ENCODE assay signal across 9 cellular contexts in the genomic region with DNA sequence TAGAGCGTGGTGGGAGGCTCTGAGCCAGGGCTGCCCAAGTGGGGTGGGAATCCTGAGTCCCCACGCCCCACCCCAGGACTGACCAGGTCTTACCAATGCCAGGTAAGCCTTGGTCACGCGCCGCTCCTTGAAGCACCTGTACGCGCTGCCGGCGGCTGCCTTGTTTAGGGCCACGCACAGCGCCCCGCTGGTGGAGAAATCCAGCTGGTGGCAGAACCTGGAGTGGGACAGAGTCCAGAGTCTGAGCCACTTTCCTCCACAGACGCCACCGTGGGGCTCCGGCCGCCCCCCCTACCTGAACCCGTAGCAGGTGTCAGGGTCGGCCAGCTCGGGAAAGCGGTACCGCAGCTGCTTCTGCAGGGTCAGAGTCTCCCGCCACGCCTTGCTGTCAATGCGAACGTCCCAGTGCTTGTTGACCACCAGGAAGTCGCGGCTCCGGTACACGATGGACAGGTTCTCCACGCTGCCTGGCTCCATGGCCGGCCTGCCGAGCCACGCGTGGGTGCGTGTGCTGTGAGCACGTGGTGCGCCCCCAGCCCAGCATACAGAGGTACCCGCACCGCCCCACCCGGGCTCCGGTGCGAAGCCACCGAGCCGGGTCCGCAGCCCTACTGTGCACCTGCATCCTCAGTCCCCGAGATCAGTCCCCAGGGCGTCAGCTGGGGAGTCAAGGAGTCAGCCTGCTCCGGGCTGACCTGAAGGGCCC. TPM values are rescaled to one million over a fixed set of nuclear protein-coding genes. Genes with fewer than 3 reads are reported as not detected.
DNase-seq lines count a peak whose midpoint lies in the region; ATAC-seq and TF ChIP-seq lines count a peak whose summit lies in the region.
"Had no signal": no experiment of that assay in that cellular context is flagged by ENCODE, and none has a peak within 500 bp of the region (broad histone marks: within the 10 kb centered on the region; RNA-seq: fewer than 3 reads in every experiment).

No MANE protein-coding gene starts in this region.

- no peaks in the 10 kb centered on the region for H3K27me3 Mint-ChIP-seq in activated naive CD8-positive, alpha-beta T cell treated with anti-CD3 and anti-CD28 coated beads, Interleukin-2, amount 50 U/mL, for 24 hours

- DNase-seq in heart left ventricle (no peak), left ventricle myocardium superior (no peak), lower lobe of right lung (peak; percentile 60), uterus (no peak), DMS79 treated with DMSO at 0.1 percent for 48 hours (lab: John Stamatoyannopoulos, UW) (no peak), HK-2 (ENCODE audit: unreplicated experiment) (no peak)
- DNase-seq in activated naive CD8-positive, alpha-beta T cell treated with anti-CD3 and anti-CD28 coated beads, Interleukin-2, amount 50 U/mL, for 24 hours = no peak
- DNase-seq in activated CD4-positive, alpha-beta T cell treated with anti-CD3 and anti-CD28 coated beads, Interleukin-2, amount 50 U/mL, for 4 hours = no peak

- H3K27ac ChIP-seq in heart left ventricle = peak overlapping the region in 8 of 12 donors; percentile 66 to 87 (median 74)
- H3K27ac ChIP-seq in lower lobe of right lung = peak overlapping the region; percentile 81
- peak overlapping the region in 1 of 2 donors; percentile 74 for H3K27ac ChIP-seq in uterus

- H3K4me1 Mint-ChIP-seq in activated naive CD8-positive, alpha-beta T cell treated with anti-CD3 and anti-CD28 coated beads, Interleukin-2, amount 50 U/mL, for 24 hours = peaks cover 7% of the 10 kb centered on the region

- no peaks in the 10 kb centered on the region for H3K9me3 ChIP-seq in heart left ventricle
- H3K9me3 ChIP-seq in lower lobe of right lung = no peaks in the 10 kb centered on the region
- no peaks in the 10 kb centered on the region for H3K9me3 ChIP-seq in uterus

- H3K4me3 Mint-ChIP-seq in activated naive CD8-positive, alpha-beta T cell treated with anti-CD3 and anti-CD28 coated beads, Interleukin-2, amount 50 U/mL, for 24 hours = peak overlapping the region; percentile 85

- peaks cover 0 to 11% (median 0%) of the 10 kb centered on the region in 9 donors for H3K27me3 ChIP-seq in heart left ventricle
- peaks cover 11% of the 10 kb centered on the region for H3K27me3 ChIP-seq in lower lobe of right lung (ENCODE audit: low read depth)
- no peaks in the 10 kb centered on the region for H3K27me3 ChIP-seq in uterus

- H3K9me3 Mint-ChIP-seq in activated naive CD8-positive, alpha-beta T cell treated with anti-CD3 and anti-CD28 coated beads, Interleukin-2, amount 50 U/mL, for 24 hours = no peaks in the 10 kb centered on the region

- 36 to 59% (median 42%) methylated on average over 22 to 48 of the region's 48 CpGs for WGBS in heart left ventricle, 4 donors

- peak overlapping the region; percentile 70 for H3K27ac Mint-ChIP-seq in activated naive CD8-positive, alpha-beta T cell treated with anti-CD3 and anti-CD28 coated beads, Interleukin-2, amount 50 U/mL, for 24 hours

- no peak for TF ChIP-seq POLR2A in heart left ventricle (IDR thresholded peaks at IDR 0.05)
- TF ChIP-seq POLR2A in uterus (IDR thresholded peaks at IDR 0.05) = no peak

- intact Hi-C loops in heart left ventricle (cut with DNase I) (loop anchor here in 3 of 10 donors (2.0 kb wide), 1 partner anchor 77 kb away; no protein-coding TSS in a partner anchor), left ventricle myocardium superior (cut with micrococcal nuclease) (no loop called here), lower lobe of right lung (cut with DNase I) (no loop called here), uterus (cut with DNase I; ENCODE audit: low total_unique reads) (no loop called here)

- peaks cover 0 to 37% (median 17%) of the 10 kb centered on the region in 12 donors for H3K4me1 ChIP-seq in heart left ventricle
- peaks cover 27% of the 10 kb centered on the region for H3K4me1 ChIP-seq in lower lobe of right lung
- peaks cover 0 to 14% of the 10 kb centered on the region in 2 donors for H3K4me1 ChIP-seq in uterus

- H3K36me3 ChIP-seq in heart left ventricle = peaks cover 0 to 11% (median 0%) of the 10 kb centered on the region in 9 donors
- H3K36me3 ChIP-seq in lower lobe of right lung = peaks cover 12% of the 10 kb centered on the region
- no peaks in the 10 kb centered on the region for H3K36me3 ChIP-seq in uterus

- H3K36me3 Mint-ChIP-seq in activated naive CD8-positive, alpha-beta T cell treated with anti-CD3 and anti-CD28 coated beads, Interleukin-2, amount 50 U/mL, for 24 hours (ENCODE audit: low read depth) = peaks cover 16% of the 10 kb centered on the region

- H3K4me3 ChIP-seq in heart left ventricle (peak overlapping the region; percentile 72 to 100 (median 91)), lower lobe of right lung (peak overlapping the region; percentile 88), uterus (peak overlapping the region; percentile 58 to 67)

- TF ChIP-seq CTCF in heart left ventricle (IDR thresholded peaks at IDR 0.05) (no peak), lower lobe of right lung (IDR thresholded peaks at IDR 0.05) (no peak), uterus (IDR thresholded peaks at IDR 0.05) (no peak)

- ATAC-seq in heart left ventricle (no peak), left ventricle myocardium superior (no peak), lower lobe of right lung (no peak)
- no peak for ATAC-seq in activated naive CD8-positive, alpha-beta T cell treated with anti-CD3 and anti-CD28 coated beads, Interleukin-2, amount 50 U/mL, for 24 hours

RNA-seq across cellular contexts. Expression of gene RPUSD1, which starts 0.8 kb away (rescaled TPM):
- 10 to 100 TPM in 4 of 9 donors, 1 to 10 TPM in 5; 7.1 to 19.4 (median 9.9) TPM for total RNA-seq in heart left ventricle
- 10 to 100 TPM; 12.5 to 25.7 TPM for polyA plus RNA-seq in heart left ventricle
- 8.7 TPM for total RNA-seq in left ventricle myocardium superior
- 16.3 TPM for total RNA-seq in lower lobe of right lung
- total RNA-seq in uterus = 10 to 100 TPM in 3 of 4 donors, 1 to 10 TPM in 1; 5.9 to 80.0 (median 16.7) TPM

RNA-seq across cellular contexts. Expression of gene CHTF18, which starts 1.0 kb away (rescaled TPM):
- total RNA-seq in heart left ventricle (10 to 100 TPM in 2 of 9 donors, 1 to 10 TPM in 6, under 1 TPM in 1; 0.83 to 15.0 (median 4.0) TPM), left ventricle myocardium superior (6.6 TPM), lower lobe of right lung (11.3 TPM), uterus (100 to 1,000 TPM in 1 of 4 donors, 10 to 100 TPM in 2, under 1 TPM in 1; under 0.01 to 895 (median 31.1) TPM)
- polyA plus RNA-seq in heart left ventricle = 1 to 10 TPM; 2.6 to 3.9 TPM

RNA-seq across cellular contexts. Expression of gene GNG13, which starts 13.1 kb away (rescaled TPM):
- not detected for total RNA-seq in heart left ventricle
- not detected for polyA plus RNA-seq in heart left ventricle
- not detected for total RNA-seq in left ventricle myocardium superior
- total RNA-seq in lower lobe of right lung = not detected
- not detected for total RNA-seq in uterus
- total RNA-seq: subcutaneous adipose tissue had no signal

RNA-seq across cellular contexts. Expression of gene MSLN, which starts 26.9 kb away (rescaled TPM):
- total RNA-seq in heart left ventricle (10 to 100 TPM in 1 of 9 donors, under 1 TPM in 2, not detected in 6; 0.48 to 82.2 (median 0.50) TPM), left ventricle myocardium superior (4.6 TPM), lower lobe of right lung (42.6 TPM), uterus (10 to 100 TPM in 3 of 4 donors, 1 to 10 TPM in 1; 4.6 to 30.8 (median 15.7) TPM)
- polyA plus RNA-seq in heart left ventricle = not detected

RNA-seq across cellular contexts. Expression of gene CIAO3, which starts 46.6 kb away (rescaled TPM):
- 10 to 100 TPM; 21.4 to 33.1 (median 26.8) TPM for total RNA-seq in heart left ventricle
- polyA plus RNA-seq in heart left ventricle = 10 to 100 TPM; 36.0 to 41.5 TPM
- total RNA-seq in left ventricle myocardium superior = 34.5 TPM
- 24.3 TPM for total RNA-seq in lower lobe of right lung
- total RNA-seq in uterus = 10 to 100 TPM; 14.1 to 43.3 (median 25.0) TPM
